In the genomic region with DNA sequence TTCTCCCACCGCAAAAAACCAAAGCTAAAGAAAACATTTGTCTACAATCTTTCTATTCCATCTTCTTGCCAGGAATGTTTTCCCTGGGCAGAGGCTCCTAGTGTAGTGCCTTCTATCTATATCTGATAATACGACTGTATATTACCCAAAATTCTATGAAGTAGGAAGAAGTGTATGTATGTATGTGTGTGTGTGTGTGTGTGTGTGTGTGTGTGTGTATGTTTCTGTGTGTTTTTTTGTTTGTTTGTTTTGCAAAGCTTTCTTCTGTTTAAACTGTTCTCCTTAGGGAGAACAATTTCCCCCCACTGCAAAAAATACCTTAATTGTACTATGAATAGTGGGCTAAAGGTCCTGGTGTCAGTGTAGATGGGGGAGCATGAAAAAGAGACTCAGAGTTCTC, we compare ENCODE assay signal across 33 cellular contexts.
"Had no signal": no experiment of that assay in that cellular context is flagged by ENCODE, and none has a peak within 500 bp of the region (broad histone marks: within the 10 kb centered on the region; RNA-seq: fewer than 3 reads in every experiment).

No MANE protein-coding gene starts in this region.

- H3K27ac Mint-ChIP-seq: activated CD4-positive, alpha-beta T cell treated with anti-CD3 and anti-CD28 coated beads, Interleukin-2, amount 10 ng/mL, durations not matched to agents 24 days and 14 days; activated CD8-positive, alpha-beta T cell treated with anti-CD3 and anti-CD28 coated beads for 36 hours; activated naive CD8-positive, alpha-beta T cell treated with anti-CD3 and anti-CD28 coated beads for 36 hours; activated T-cell treated with anti-CD3 and anti-CD28 coated beads, Interleukin-2, amount 50 U/mL, for 72 hours; activated T-helper 17 cell treated with anti-CD3 and anti-CD28 coated beads, Interleukin-2, amount 50 U/mL, for 72 hours; T-helper 1 cell treated with Interleukin-12 subunit alpha and Interleukin-12 subunit beta and Interleukin-4 antibody, amounts not matched to agents 30 μg/mL and 1 μg/mL, for 36 hours; T-helper 2 cell treated with Interferon-gamma antibody and Interleukin-4, amounts not matched to agents 5 μg/mL and 100 μg/mL, for 36 hours had no signal

- FAIRE-seq: TTC549 had no signal

- H3K4me3 ChIP-seq: MG63, Peyer's patch, SJSA1 had no signal

- H3K36me3 Mint-ChIP-seq: activated naive CD8-positive, alpha-beta T cell treated with anti-CD3 and anti-CD28 coated beads for 36 hours had no signal

- H3K9ac ChIP-seq: SK-N-SH had no signal

- H3K9me3 ChIP-seq: MG63, Peyer's patch, SJSA1, SK-N-SH had no signal

- H3K27me3 ChIP-seq: brain microvascular endothelial cell, MG63, Peyer's patch, SJSA1 had no signal

- H3K27ac ChIP-seq: brain microvascular endothelial cell, Peyer's patch, SJSA1 had no signal

- H3K9me3 Mint-ChIP-seq: activated CD4-positive, alpha-beta T cell treated with anti-CD3 and anti-CD28 coated beads, Interleukin-2, amount 10 ng/mL, durations not matched to agents 24 days and 14 days; activated CD8-positive, alpha-beta T cell treated with anti-CD3 and anti-CD28 coated beads for 36 hours; activated naive CD8-positive, alpha-beta T cell treated with anti-CD3 and anti-CD28 coated beads for 36 hours; activated T-cell treated with anti-CD3 and anti-CD28 coated beads, Interleukin-2, amount 50 U/mL, for 72 hours; T-helper 1 cell treated with Interleukin-12 subunit alpha and Interleukin-12 subunit beta and Interleukin-4 antibody, amounts not matched to agents 30 μg/mL and 1 μg/mL, for 36 hours; T-helper 2 cell treated with Interferon-gamma antibody and Interleukin-4, amounts not matched to agents 5 μg/mL and 100 μg/mL, for 36 hours had no signal

- H3K4me2 ChIP-seq: SK-N-SH had no signal

- H3K36me3 ChIP-seq: brain microvascular endothelial cell, MG63, Peyer's patch, SJSA1 had no signal

- DNase-seq: activated CD4-positive, alpha-beta T cell treated with anti-CD3 and anti-CD28 coated beads, Interleukin-2, amount 10 ng/mL, durations not matched to agents 24 days and 14 days; activated CD4-positive, alpha-beta T cell treated with anti-CD3 and anti-CD28 coated beads, Interleukin-2, amount 50 U/mL, for 4 hours; activated CD8-positive, alpha-beta T cell treated with anti-CD3 and anti-CD28 coated beads for 36 hours; activated effector memory CD4-positive, alpha-beta T cell treated with anti-CD3 and anti-CD28 coated beads, Interleukin-2, amount 50 U/mL, for 16 hours; activated naive CD4-positive, alpha-beta T cell; activated naive CD4-positive, alpha-beta T cell treated with anti-CD3 and anti-CD28 coated beads, Interleukin-2, amount 50 U/mL, for 16 hours; activated naive CD8-positive, alpha-beta T cell treated with anti-CD3 and anti-CD28 coated beads for 36 hours; activated T-cell treated with anti-CD3 and anti-CD28 coated beads, Interleukin-2, amount 50 U/mL, for 1 hour; activated T-cell treated with anti-CD3 and anti-CD28 coated beads, Interleukin-2, amount 50 U/mL, for 72 hours; amniotic stem cell; Kasumi-1; KG1; NCI-H1048; NCI-H1105 treated with DMSO at 0.1 percent for 48 hours; NCI-H1436; NCI-H1694; NCI-H2029; NCI-H345; NCI-H526; NCI-H748 treated with DMSO at 0.1 percent for 48 hours; NK-92 treated with Interleukin-12 subunit alpha and Interleukin-12 subunit beta, amount 100 ng/mL, for 24 hours; Peyer's patch; RPMI8226; SHP77 treated with DMSO at 0.1 percent for 48 hours; SK-N-SH had no signal

- ATAC-seq: activated CD8-positive, alpha-beta T cell treated with anti-CD3 and anti-CD28 coated beads for 36 hours; activated T-cell treated with anti-CD3 and anti-CD28 coated beads, Interleukin-2, amount 50 U/mL, for 72 hours; activated T-helper 17 cell treated with anti-CD3 and anti-CD28 coated beads, Interleukin-2, amount 50 U/mL, for 72 hours; PC-3 had no signal

- H3K27me3 Mint-ChIP-seq: activated naive CD8-positive, alpha-beta T cell treated with anti-CD3 and anti-CD28 coated beads for 36 hours had no signal

- H3K4me1 Mint-ChIP-seq: activated CD4-positive, alpha-beta T cell treated with anti-CD3 and anti-CD28 coated beads, Interleukin-2, amount 10 ng/mL, durations not matched to agents 24 days and 14 days; activated naive CD8-positive, alpha-beta T cell treated with anti-CD3 and anti-CD28 coated beads for 36 hours; activated T-helper 17 cell treated with anti-CD3 and anti-CD28 coated beads, Interleukin-2, amount 50 U/mL, for 72 hours had no signal

- H3K4me3 Mint-ChIP-seq: activated CD4-positive, alpha-beta T cell treated with anti-CD3 and anti-CD28 coated beads, Interleukin-2, amount 10 ng/mL, durations not matched to agents 24 days and 14 days; activated CD8-positive, alpha-beta T cell treated with anti-CD3 and anti-CD28 coated beads for 36 hours; activated naive CD8-positive, alpha-beta T cell treated with anti-CD3 and anti-CD28 coated beads for 36 hours; activated T-cell treated with anti-CD3 and anti-CD28 coated beads, Interleukin-2, amount 50 U/mL, for 72 hours; activated T-helper 17 cell treated with anti-CD3 and anti-CD28 coated beads, Interleukin-2, amount 50 U/mL, for 72 hours; T-helper 1 cell treated with Interleukin-12 subunit alpha and Interleukin-12 subunit beta and Interleukin-4 antibody, amounts not matched to agents 30 μg/mL and 1 μg/mL, for 36 hours; T-helper 2 cell treated with Interferon-gamma antibody and Interleukin-4, amounts not matched to agents 5 μg/mL and 100 μg/mL, for 36 hours had no signal

- H3K4me1 ChIP-seq: Peyer's patch, SJSA1 had no signal
